ENCODE assay signal across 9 cellular contexts in the genomic region with DNA sequence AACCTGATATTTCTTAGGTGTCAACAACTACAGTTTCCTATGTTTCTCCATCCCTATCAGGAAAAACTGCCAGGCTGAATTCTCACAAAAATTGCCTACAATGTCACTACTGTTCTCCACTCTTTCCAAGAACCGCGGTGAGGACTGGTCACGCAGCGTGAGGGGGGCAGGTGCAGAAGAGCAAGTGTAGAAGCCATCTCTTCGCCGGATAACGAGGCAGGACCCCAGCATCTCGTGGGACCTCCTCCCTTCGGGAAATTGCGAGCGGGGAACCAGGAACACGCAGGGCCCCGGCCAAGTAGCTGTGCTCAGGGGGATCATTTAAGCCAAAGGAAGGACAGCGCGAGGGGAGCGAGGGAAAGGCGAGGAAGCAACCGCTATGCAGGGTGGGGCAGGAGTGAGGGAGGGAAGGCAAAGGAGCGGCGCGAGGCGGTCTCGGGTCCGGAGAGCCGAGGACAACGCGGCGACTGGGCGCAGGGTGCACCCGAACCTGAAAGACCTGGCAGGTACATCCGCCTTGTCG. TPM values are rescaled to one million over a fixed set of nuclear protein-coding genes. Genes with fewer than 3 reads are reported as not detected.
DNase-seq lines count a peak whose midpoint lies in the region; ATAC-seq and TF ChIP-seq lines count a peak whose summit lies in the region.
"Had no signal": no experiment of that assay in that cellular context is flagged by ENCODE, and none has a peak within 500 bp of the region (broad histone marks: within the 10 kb centered on the region; RNA-seq: fewer than 3 reads in every experiment).

No MANE protein-coding gene starts in this region.

- peak overlapping the region; percentile 81 for H3K9ac ChIP-seq in Loucy (ENCODE audit: low read depth, low read length, poor library complexity, severe bottlenecking)

- H3F3A ChIP-seq in Loucy (ENCODE audit: low read depth): no peaks in the 10 kb centered on the region

- peak overlapping the region; percentile 89 for H3K4me3 ChIP-seq in H7 (ENCODE audit: insufficient read depth, low read depth, low read length)
- peak overlapping the region; percentile 84 for H3K4me3 ChIP-seq in Loucy (ENCODE audit: low read length, poor library complexity, severe bottlenecking)

- H3K9me3 ChIP-seq in Loucy (ENCODE audit: insufficient read depth, low read depth, low read length): no peaks in the 10 kb centered on the region

- DNase-seq in NOMO-1 treated with DMSO at 0.1 percent for 48 hours (lab: John Stamatoyannopoulos, UW; ENCODE audit: unreplicated experiment) (peak; percentile 17), NOMO-1 (lab: John Stamatoyannopoulos, UW; ENCODE audit: unreplicated experiment in 2 of 2) (no peak), H7 (peak; percentile 69), iPS-NIHi11 (ENCODE audit: low spot score) (peak; percentile 54)
- peak; percentile 30 for DNase-seq in stimulated activated naive CD8-positive, alpha-beta T cell treated with anti-CD3 and anti-CD28 coated beads, Interleukin-15, Interleukin-2, amounts not matched to agents 100 U/mL and 50 U/mL, for 24 hours
- no peak for DNase-seq in central memory CD4-positive, alpha-beta T cell

- no peak for ATAC-seq in stimulated activated naive CD8-positive, alpha-beta T cell treated with anti-CD3 and anti-CD28 coated beads, Interleukin-15, Interleukin-2, amounts not matched to agents 100 U/mL and 50 U/mL, for 24 hours

- H3K4me2 ChIP-seq in Loucy (ENCODE audit: low read depth, low read length, poor library complexity, severe bottlenecking): peak overlapping the region; percentile 87

- H2AFZ ChIP-seq in Loucy (ENCODE audit: low read length): peak overlapping the region; percentile 78

- H3K4me1 ChIP-seq in Loucy (ENCODE audit: insufficient read depth, low read length, poor library complexity, severe bottlenecking): peaks cover 68% of the 10 kb centered on the region

- TF ChIP-seq CTCF in Loucy (conservative IDR thresholded peaks at IDR 0.05; ENCODE audit: low read length): no peak

- H3K9me2 ChIP-seq in Loucy (replicated peaks; ENCODE audit: low read depth, low read length): no peaks in the 10 kb centered on the region

- H3K27me3 ChIP-seq in H7 (ENCODE audit: control insufficient read depth, insufficient read depth, low read length) (no peaks in the 10 kb centered on the region; the same call in 1 of the 2 replicates), Loucy (ENCODE audit: insufficient read depth, low read length, poor library complexity, severe bottlenecking) (no peaks in the 10 kb centered on the region)

- H3K27ac ChIP-seq in angular gyrus (ENCODE audit: low read depth, low read length): peak overlapping the region; percentile 83

- H4K20me1 ChIP-seq in Loucy (ENCODE audit: insufficient read depth, low read length, poor library complexity, severe bottlenecking): peaks cover 36% of the 10 kb centered on the region

- H3K79me2 ChIP-seq in Loucy (ENCODE audit: insufficient read depth, low read length): peaks cover 55% of the 10 kb centered on the region

- H3K36me3 ChIP-seq in H7 (replicated peaks; ENCODE audit: control insufficient read depth, insufficient read depth, low read length) (no peaks in the 10 kb centered on the region), Loucy (ENCODE audit: insufficient read depth, low read length) (no peaks in the 10 kb centered on the region)

RNA-seq across cellular contexts. Expression of a gene that starts 0.6 kb away (rescaled TPM):
- 63.5 and 69.0 TPM in 2 replicates for total RNA-seq in H7 (2014; rRNA removed; shearing (Covaris generic))

RNA-seq across cellular contexts. Expression of a gene that starts 42.9 kb away (rescaled TPM):
- not detected in 2 replicates for total RNA-seq in H7 (2014; rRNA removed; shearing (Covaris generic))
- total RNA-seq: lung microvascular endothelial cell had no signal

Comparison
In these comparisons a context has a peak if more than half of its experiments do, and no peak if none do; other contexts are left out.
1. DNase-seq: peak in NOMO-1 treated with DMSO at 0.1 percent for 48 hours (single experiment), H7 (single experiment), iPS-NIHi11 (single experiment) and stimulated activated naive CD8-positive, alpha-beta T cell treated with anti-CD3 and anti-CD28 coated beads, Interleukin-15, Interleukin-2, amounts not matched to agents 100 U/mL and 50 U/mL, for 24 hours (single experiment); none in NOMO-1 (0 of 2) and central memory CD4-positive, alpha-beta T cell (single experiment).